In genomic region chr16:3106205-3106928, GRCh38 we compare ENCODE assay signal across 8 cellular contexts. TPM values are rescaled to one million over a fixed set of nuclear protein-coding genes. Genes with fewer than 3 reads are reported as not detected.
DNase-seq lines count a peak whose midpoint lies in the region; ATAC-seq, FAIRE-seq and TF ChIP-seq lines count a peak whose summit lies in the region.

No MANE protein-coding gene starts in this region.

- 1% methylated on average over 47 to 74 of the region's 74 CpGs for WGBS in pancreas, 2 donors
- 1 to 2% methylated on average over 30 of the region's 74 CpGs for WGBS in thyroid gland, 2 donors

- no peaks in the 10 kb centered on the region for H3K9me3 Mint-ChIP-seq in activated naive CD8-positive, alpha-beta T cell treated with anti-CD3 and anti-CD28 coated beads for 36 hours

- H3K27me3 ChIP-seq in pancreas (no peaks in the 10 kb centered on the region), thyroid gland (no peaks in the 10 kb centered on the region)

- H3K36me3 Mint-ChIP-seq in activated naive CD8-positive, alpha-beta T cell treated with anti-CD3 and anti-CD28 coated beads for 36 hours: no peaks in the 10 kb centered on the region

- H3K36me3 ChIP-seq in pancreas: no peaks in the 10 kb centered on the region
- no peaks in the 10 kb centered on the region for H3K36me3 ChIP-seq in thyroid gland

- peaks cover 0 to 5% (median 0%) of the 10 kb centered on the region in 3 donors for H3K4me1 ChIP-seq in pancreas
- H3K4me1 ChIP-seq in thyroid gland: peaks cover 9 to 14% of the 10 kb centered on the region in 2 donors

- DNase-seq in GM10248 (ENCODE audit: extremely low spot score): peak; percentile 99
- peak; percentile 85 for DNase-seq in NCI-H1105 (lab: John Stamatoyannopoulos, UW)
- DNase-seq in SKM-1 (lab: John Stamatoyannopoulos, UW; ENCODE audit: unreplicated experiment): peak; percentile 62
- DNase-seq in activated naive CD8-positive, alpha-beta T cell treated with anti-CD3 and anti-CD28 coated beads for 36 hours: peak; percentile 95
- DNase-seq in Right ventricle myocardium inferior (ENCODE audit: missing footprints): peak; percentile 95
- peak; percentile 90 to 98 (median 95) for DNase-seq in pancreas
- DNase-seq in thyroid gland: peak; percentile 95

- H3K27ac ChIP-seq in pancreas (peak overlapping the region; percentile 74 to 84 (median 76)), thyroid gland (peak overlapping the region; percentile 56 to 91 (median 78))

- H3K27me3 Mint-ChIP-seq in activated naive CD8-positive, alpha-beta T cell treated with anti-CD3 and anti-CD28 coated beads for 36 hours: no peaks in the 10 kb centered on the region

- peak overlapping the region; percentile 92 for H3K27ac Mint-ChIP-seq in activated naive CD8-positive, alpha-beta T cell treated with anti-CD3 and anti-CD28 coated beads for 36 hours

- H3K4me1 Mint-ChIP-seq in activated naive CD8-positive, alpha-beta T cell treated with anti-CD3 and anti-CD28 coated beads for 36 hours: peaks cover 10% of the 10 kb centered on the region

- H3K4me3 ChIP-seq in pancreas (peak overlapping the region; percentile 26 to 75 (median 61)), thyroid gland (replicated peaks in 1 of 3) (peak overlapping the region; percentile 49 to 79 (median 61))

- CTCF ChIA-PET in GM10248 (lab: Yijun Ruan, JAX): interaction anchor here (0.8 to 15.3 kb wide), 6 partner anchors 10 to 75 kb away, joined by 3 to 246 read pairs (median 5); partner anchors contain the start of gene ZNF213

- no peaks in the 10 kb centered on the region for H3K9me3 ChIP-seq in pancreas
- no peaks in the 10 kb centered on the region for H3K9me3 ChIP-seq in thyroid gland

- peak in 1 of 2 donors; percentile 83 for TF ChIP-seq POLR2A in thyroid gland (IDR thresholded peaks at IDR 0.05)

- intact Hi-C loops in Right ventricle myocardium inferior (cut with DNase I): loop anchor here (5.0 kb wide), 1 partner anchor 49 kb away; no protein-coding TSS in a partner anchor
- intact Hi-C loops in pancreas (cut with DNase I): no loop called here
- intact Hi-C loops in thyroid gland (cut with DNase I): no loop called here

- peak overlapping the region; percentile 81 for H3K4me3 Mint-ChIP-seq in activated naive CD8-positive, alpha-beta T cell treated with anti-CD3 and anti-CD28 coated beads for 36 hours

- no peak for FAIRE-seq in pancreas (lab: Jason Lieb, UNC)

- ATAC-seq in HG02588 (IDR thresholded peaks at IDR 0.05; ENCODE audit: unreplicated experiment): peak; percentile 85
- ATAC-seq in Right ventricle myocardium inferior: peak; percentile 97
- peak; percentile 95 to 99 (median 98) for ATAC-seq in pancreas

- TF ChIP-seq CTCF in GM10248 (IDR thresholded peaks at IDR 0.05; ENCODE audit: control extremely low read depth, extremely low read depth, low read depth, missing control alignments) (no peak), pancreas (IDR thresholded peaks at IDR 0.05) (no peak), thyroid gland (IDR thresholded peaks at IDR 0.05) (no peak)

- POLR2A ChIA-PET in GM10248 (lab: Yijun Ruan, JAX): interaction anchor here (0.7 to 1.0 kb wide), 2 partner anchors 44 to 53 kb away, joined by 3 read pairs; no protein-coding TSS in a partner anchor

RNA-seq across cellular contexts. Expression of gene ZNF205, which starts 6.0 kb away (rescaled TPM):
- under 1 TPM; 0.35 to 0.36 TPM for total RNA-seq in activated naive CD8-positive, alpha-beta T cell treated with anti-CD3 and anti-CD28 coated beads for 36 hours
- total RNA-seq in Right ventricle myocardium inferior (7.4 TPM), pancreas (1 to 10 TPM; 6.5 to 10.0 (median 8.0) TPM), thyroid gland (10 to 100 TPM; 18.5 to 28.9 (median 19.6) TPM)
- polyA plus RNA-seq in pancreas: 10 to 100 TPM; 22.4 to 43.3 TPM

RNA-seq across cellular contexts. Expression of gene ZSCAN10, which starts 7.3 kb away (rescaled TPM):
- total RNA-seq in activated naive CD8-positive, alpha-beta T cell treated with anti-CD3 and anti-CD28 coated beads for 36 hours: not detected
- total RNA-seq in Right ventricle myocardium inferior (not detected), pancreas (under 1 TPM in 1 of 6 donors, not detected in 5; 0.35 TPM), thyroid gland (not detected)
- not detected for polyA plus RNA-seq in pancreas

RNA-seq across cellular contexts. Expression of gene ZNF213, which starts 28.5 kb away (rescaled TPM):
- 1 to 10 TPM; 7.6 to 9.1 TPM for total RNA-seq in activated naive CD8-positive, alpha-beta T cell treated with anti-CD3 and anti-CD28 coated beads for 36 hours
- total RNA-seq in Right ventricle myocardium inferior: 6.2 TPM
- total RNA-seq in pancreas: 1 to 10 TPM; 5.0 to 8.8 (median 6.7) TPM
- 1 to 10 TPM; 5.8 to 7.5 TPM for polyA plus RNA-seq in pancreas
- total RNA-seq in thyroid gland: 10 to 100 TPM in 1 of 4 donors, 1 to 10 TPM in 3; 5.2 to 10.2 (median 8.7) TPM

RNA-seq across cellular contexts. Expression of gene IL32, which starts 40.9 kb away (rescaled TPM):
- total RNA-seq in activated naive CD8-positive, alpha-beta T cell treated with anti-CD3 and anti-CD28 coated beads for 36 hours: 1,000 to 10,000 TPM; 1,056 to 1,060 TPM
- total RNA-seq in Right ventricle myocardium inferior: 57.8 TPM
- 100 to 1,000 TPM; 151 to 928 (median 250) TPM for total RNA-seq in pancreas
- polyA plus RNA-seq in pancreas: 100 to 1,000 TPM; 232 to 815 TPM
- total RNA-seq in thyroid gland: 10 to 100 TPM; 24.0 to 53.6 (median 28.9) TPM

Comparison
In these comparisons a context has a peak if more than half of its experiments do, and no peak if none do; other contexts are left out.
1. Peak in every context shown above with its lines: DNase-seq, ATAC-seq, H3K4me3 ChIP-seq and H3K27ac ChIP-seq.